Comparison of ENCODE assay signal across 1 cellular context in genomic region chrX:52363247-52363883, GRCh38.
TF ChIP-seq lines count a peak whose summit lies in the region.

No MANE protein-coding gene starts in this region.

TF ChIP-seq in GM23338, 12 proteins besides CTCF, POLR2A, EP300 and RAD21 (continued from another document):
- TF ChIP-seq ZNF462 (CRISPR knock-in tag; IDR thresholded peaks at IDR 0.05) (no peak), NANOG (IDR thresholded peaks at IDR 0.05; ENCODE audit: borderline replicate concordance) (no peak), STAT1 (IDR thresholded peaks at IDR 0.05; ENCODE audit: unreplicated experiment) (no peak), REST (IDR thresholded peaks at IDR 0.05; ENCODE audit: unreplicated experiment) (no peak), EZH2 (IDR thresholded peaks at IDR 0.05; ENCODE audit: low read depth, unreplicated experiment) (no peak), ETS1 (IDR thresholded peaks at IDR 0.05) (no peak), ZNF114 (CRISPR knock-in tag; IDR thresholded peaks at IDR 0.05) (no peak)
